1 cellular context compared by ENCODE assay signal in genomic region chr20:17856024-17856564, GRCh38.
A peak's percentile ranks its signal among the peaks of the same experiment; 100 is the strongest.
TF ChIP-seq lines count a peak whose summit lies in the region.

No MANE protein-coding gene starts in this region.

TF ChIP-seq in HepG2, 621 proteins besides CTCF, POLR2A, EP300 and RAD21 (continued from another document and continues in another):
- peak; percentile 25; the same call in 1 of the 2 replicates for TF ChIP-seq SMC3 (IDR thresholded peaks at IDR 0.05; ENCODE audit: low read length)
- peak; percentile 92 for TF ChIP-seq BCL6 (CRISPR knock-in tag; IDR thresholded peaks at IDR 0.05)
- TF ChIP-seq NFRKB (IDR thresholded peaks at IDR 0.05), result no peak
- 0 out of 2 replicates have a peak, but pooled peaks have one; percentile 50 for TF ChIP-seq REPIN1 (CRISPR knock-in tag; IDR thresholded peaks at IDR 0.05; ENCODE audit: borderline replicate concordance, low read depth)
- TF ChIP-seq ZNF335 (CRISPR knock-in tag; IDR thresholded peaks at IDR 0.05), result no peak; the same call in none of the 2 replicates
- peak; percentile 68 for TF ChIP-seq ASH2L (IDR thresholded peaks at IDR 0.05; ENCODE audit: insufficient read length, low read depth, low read length)
- TF ChIP-seq RBAK (CRISPR knock-in tag; IDR thresholded peaks at IDR 0.05), result 0 out of 2 replicates have a peak, but pooled peaks have one; percentile 44
- TF ChIP-seq CEBPG (CRISPR knock-in tag; IDR thresholded peaks at IDR 0.05), result peak; percentile 73
- TF ChIP-seq RFXAP (CRISPR knock-in tag; IDR thresholded peaks at IDR 0.05; ENCODE audit: borderline replicate concordance), result peak; percentile 41; the same call in 1 of the 2 replicates
- TF ChIP-seq FOSL2 (CRISPR knock-in tag; IDR thresholded peaks at IDR 0.05), result peak; percentile 77
- peak; percentile 97 for TF ChIP-seq ZBTB10 (CRISPR knock-in tag; IDR thresholded peaks at IDR 0.05; ENCODE audit: borderline replicate concordance)
- TF ChIP-seq ZNF792 (CRISPR knock-in tag; IDR thresholded peaks at IDR 0.05), result peak; percentile 94
- peak; percentile 89; the same call in 1 of the 2 replicates for TF ChIP-seq ZNF614 (CRISPR knock-in tag; IDR thresholded peaks at IDR 0.05; ENCODE audit: borderline replicate concordance)
- TF ChIP-seq ATF4 (CRISPR knock-in tag; IDR thresholded peaks at IDR 0.05), result 0 out of 4 replicates have a peak, but pooled peaks of 1 of the 2 experiments have one; percentile 46
- no peak for TF ChIP-seq ZNF772 (CRISPR knock-in tag; IDR thresholded peaks at IDR 0.05)
- peak; percentile 39 for TF ChIP-seq TBL1XR1 (IDR thresholded peaks at IDR 0.05; ENCODE audit: borderline replicate concordance, low read length, partially characterized antibody)
- TF ChIP-seq NKX3-1 (CRISPR knock-in tag; IDR thresholded peaks at IDR 0.05), result no peak
- no peak for TF ChIP-seq ZNF232 (CRISPR knock-in tag; IDR thresholded peaks at IDR 0.05; ENCODE audit: borderline replicate concordance)
- TF ChIP-seq ZNF580 (CRISPR knock-in tag; IDR thresholded peaks at IDR 0.05; ENCODE audit: borderline replicate concordance, low read depth), result peak; percentile 57; the same call in 1 of the 2 replicates
- peak; percentile 90 for TF ChIP-seq TARDBP (CRISPR knock-in tag; IDR thresholded peaks at IDR 0.05)
- TF ChIP-seq ZNF572 (CRISPR knock-in tag; IDR thresholded peaks at IDR 0.05), result no peak
- peak; percentile 92 for TF ChIP-seq XRCC5 (optimal IDR thresholded peaks at IDR 0.05; ENCODE audit: low read length)
- no peak for TF ChIP-seq ZNF225 (CRISPR knock-in tag; IDR thresholded peaks at IDR 0.05)
- TF ChIP-seq BHLHE40 (IDR thresholded peaks at IDR 0.05; ENCODE audit: low read length), result peak; percentile 96
- TF ChIP-seq ZNF770 (CRISPR knock-in tag; IDR thresholded peaks at IDR 0.05), result peak; percentile 28
- peak; percentile 94; the same call in 1 of the 2 replicates for TF ChIP-seq FOXJ3 (CRISPR knock-in tag; IDR thresholded peaks at IDR 0.05; ENCODE audit: borderline replicate concordance)
- TF ChIP-seq PATZ1 (CRISPR knock-in tag; IDR thresholded peaks at IDR 0.05), result peak; percentile 94
- peak; percentile 87 for TF ChIP-seq RARA (CRISPR knock-in tag; IDR thresholded peaks at IDR 0.05)
- TF ChIP-seq HNRNPL (IDR thresholded peaks at IDR 0.05; ENCODE audit: low read depth, low read length), result 0 out of 2 replicates have a peak, but pooled peaks have one; percentile 22
- peak; percentile 78; the same call in 1 of the 2 replicates for TF ChIP-seq FOXK2 (IDR thresholded peaks at IDR 0.05)
- TF ChIP-seq NONO (IDR thresholded peaks at IDR 0.05), result no peak
- TF ChIP-seq NONO (CRISPR knock-in tag; conservative IDR thresholded peaks at IDR 0.05), result peak; percentile 44; the same call in 1 of the 2 replicates
- 0 out of 2 replicates have a peak, but pooled peaks have one; percentile 81 for TF ChIP-seq ATF6 (CRISPR knock-in tag; conservative IDR thresholded peaks at IDR 0.05)
- TF ChIP-seq ZNF317 (CRISPR knock-in tag; IDR thresholded peaks at IDR 0.05), result peak; percentile 35; the same call in 1 of the 2 replicates
- peak; percentile 95 for TF ChIP-seq IKZF5 (CRISPR knock-in tag; IDR thresholded peaks at IDR 0.05)
- peak; percentile 91; the same call in 1 of the 2 replicates for TF ChIP-seq ZBTB26 (CRISPR knock-in tag; IDR thresholded peaks at IDR 0.05; ENCODE audit: borderline replicate concordance)
- peak; percentile 67; the same call in 1 of the 2 replicates for TF ChIP-seq MTA1 (CRISPR knock-in tag; IDR thresholded peaks at IDR 0.05; ENCODE audit: borderline replicate concordance)
- TF ChIP-seq POLR2G (IDR thresholded peaks at IDR 0.05; ENCODE audit: low read depth, low read length), result peak; percentile 79
- peak; percentile 75 for TF ChIP-seq SP5 (CRISPR knock-in tag; IDR thresholded peaks at IDR 0.05; ENCODE audit: borderline replicate concordance, low read depth)
- peak; percentile 99 for TF ChIP-seq FOXP4 (CRISPR knock-in tag; IDR thresholded peaks at IDR 0.05)
- peak; percentile 98 for TF ChIP-seq PHF21A (CRISPR knock-in tag; IDR thresholded peaks at IDR 0.05)
- TF ChIP-seq IRF2 (CRISPR knock-in tag; IDR thresholded peaks at IDR 0.05), result peak; percentile 92
- TF ChIP-seq MED1 (CRISPR knock-in tag; IDR thresholded peaks at IDR 0.05), result peak; percentile 97
- no peak for TF ChIP-seq ZNF501 (CRISPR knock-in tag; IDR thresholded peaks at IDR 0.05)
- no peak; the same call in 1 of the 2 replicates for TF ChIP-seq MXD1 (CRISPR knock-in tag; IDR thresholded peaks at IDR 0.05)
